Comparison of ENCODE assay signal across 29 cellular contexts in the genomic region with DNA sequence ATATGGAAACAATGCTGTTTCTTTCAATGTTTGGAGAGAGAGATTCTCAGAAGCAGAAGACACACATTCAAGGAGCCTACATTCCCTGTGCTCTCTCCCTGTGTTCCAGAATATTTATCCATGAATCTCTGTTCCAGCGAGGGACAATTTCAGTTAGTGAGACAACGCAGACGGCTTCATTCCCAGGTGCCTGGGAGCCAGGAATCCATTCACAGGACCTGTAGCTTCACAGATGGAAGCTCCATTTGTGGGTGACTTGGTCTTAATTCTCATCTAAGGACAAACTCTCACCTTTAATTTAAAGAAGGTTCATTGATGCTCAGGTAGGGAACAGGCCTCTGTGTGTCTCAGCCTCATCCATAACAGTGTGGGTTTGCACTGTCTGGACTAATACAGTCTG.
"Had no signal": no experiment of that assay in that cellular context is flagged by ENCODE, and none has a peak within 500 bp of the region (broad histone marks: within the 10 kb centered on the region; RNA-seq: fewer than 3 reads in every experiment).

No MANE protein-coding gene starts in this region.

- DNase-seq: activated CD4-positive, alpha-beta memory T cell treated with anti-CD3 and anti-CD28 coated beads, Interleukin-2, amount 10 ng/mL, durations not matched to agents 7 days and 5 days; activated CD4-positive, alpha-beta T cell treated with anti-CD3 and anti-CD28 coated beads for 1 hour; activated CD4-positive, alpha-beta T cell treated with anti-CD3 and anti-CD28 coated beads for 4 hours; activated CD4-positive, alpha-beta T cell treated with anti-CD3 and anti-CD28 coated beads, Interleukin-2, amount 10 ng/mL, durations not matched to agents 7 days and 5 days; activated CD4-positive, alpha-beta T cell treated with anti-CD3 and anti-CD28 coated beads, Interleukin-2, amount 50 U/mL, for 4 hours; activated CD8-positive, alpha-beta memory T cell treated with anti-CD3 and anti-CD28 coated beads, Interleukin-2, amount 50 U/mL, for 48 hours; activated gamma-delta T cell; activated naive CD4-positive, alpha-beta T cell; activated naive CD4-positive, alpha-beta T cell treated with anti-CD3 and anti-CD28 coated beads, Interleukin-2, amount 10 ng/mL, durations not matched to agents 7 days and 5 days; activated naive CD8-positive, alpha-beta T cell treated with anti-CD3 and anti-CD28 coated beads, Interleukin-2, amount 10 ng/mL, durations not matched to agents 7 days and 5 days; activated T-cell treated with anti-CD3 and anti-CD28 coated beads for 4 hours; activated T-cell treated with anti-CD3 and anti-CD28 coated beads, Interleukin-2, amount 50 U/mL, for 24 hours; activated T-cell treated with anti-CD3 and anti-CD28 coated beads, Interleukin-2, amount 50 U/mL, for 72 hours; caudate nucleus; colonic mucosa; effector CD8-positive, alpha-beta T cell; esophagus squamous epithelium; foreskin melanocyte; head of caudate nucleus; T-helper 2 cell had no signal

- H3K9me3 ChIP-seq: ascending aorta, colonic mucosa, esophagus squamous epithelium, gastroesophageal sphincter had no signal

- H3K4me3 ChIP-seq: ascending aorta, colonic mucosa, esophagus squamous epithelium, gastroesophageal sphincter had no signal

- H3K27me3 ChIP-seq: ascending aorta, colonic mucosa had no signal

- FAIRE-seq: endometrium, endothelial cell of umbilical vein, TTC549 had no signal

- H3K4me1 ChIP-seq: ascending aorta, colonic mucosa, esophagus squamous epithelium, gastroesophageal sphincter had no signal

- H3K27ac ChIP-seq: ascending aorta, colonic mucosa, epithelial cell of prostate, esophagus squamous epithelium, gastroesophageal sphincter, VCaP had no signal

- ATAC-seq: activated naive CD4-positive, alpha-beta T cell treated with anti-CD3 and anti-CD28 coated beads, Interleukin-2, amount 50 U/mL, for 72 hours; activated T-cell treated with anti-CD3 and anti-CD28 coated beads, Interleukin-2, amount 50 U/mL, for 72 hours; gastroesophageal sphincter; WTC11 had no signal

- H3K36me3 ChIP-seq: ascending aorta, colonic mucosa, esophagus squamous epithelium, gastroesophageal sphincter had no signal
